Comparison of ENCODE assay signal across 27 cellular contexts in the genomic region with DNA sequence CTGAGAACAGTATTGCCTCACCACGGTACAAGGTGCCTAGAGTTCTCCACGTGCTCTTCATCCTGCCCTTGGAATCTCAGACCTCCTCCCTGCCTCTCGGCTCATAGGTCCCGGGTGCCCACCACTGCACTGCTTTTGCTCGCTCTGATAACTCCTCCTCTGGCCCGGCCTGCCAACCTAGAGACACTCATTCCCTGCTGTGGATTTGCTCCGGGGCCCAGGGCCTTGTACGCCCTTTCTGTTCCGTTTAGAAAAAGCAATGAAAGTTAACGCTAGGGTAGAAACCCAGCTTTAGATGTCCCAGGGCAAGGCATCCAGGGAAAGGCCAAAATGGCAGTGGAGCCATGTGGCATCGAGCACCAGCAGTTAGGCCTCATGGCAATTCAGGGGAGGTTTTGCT.
"Had no signal": no experiment of that assay in that cellular context is flagged by ENCODE, and none has a peak within 500 bp of the region (broad histone marks: within the 10 kb centered on the region; RNA-seq: fewer than 3 reads in every experiment).

No MANE protein-coding gene starts in this region.

- DNase-seq: hypothalamus; kidney; left colon; left lung; lower lobe of right lung; mammary epithelial cell; mesenchymal stem cell; naive B cell; natural killer cell; nucleus accumbens; pancreas; posterior cingulate gyrus; retina; right cardiac atrium; stimulated activated CD4-positive, alpha-beta T cell treated with anti-CD3 and anti-CD28 coated beads, Interleukin-4, amount 100 ng/mL, for 24 hours; stimulated activated naive CD4-positive, alpha-beta T cell; tibial artery; trophoblast cell; upper lobe of right lung had no signal

- H3K4me1 ChIP-seq: left lung, lower lobe of right lung, pancreas, prostate gland, suprapubic skin, upper lobe of right lung had no signal

- H3K27me3 Mint-ChIP-seq: naive B cell; stimulated activated naive CD8-positive, alpha-beta T cell treated with anti-CD3 and anti-CD28 coated beads, Interleukin-15, Interleukin-2, amounts not matched to agents 100 ng/mL and 50 ng/mL, for 24 hours had no signal

- H3K9me3 ChIP-seq: left lung, lower lobe of right lung, pancreas, prostate gland, suprapubic skin, thoracic aorta, tibial artery, upper lobe of right lung had no signal

- H3K9me3 Mint-ChIP-seq: immature natural killer cell; mesothelial cell of epicardium; naive B cell; natural killer cell; stimulated activated effector memory CD8-positive, alpha-beta T cell treated with anti-CD3 and anti-CD28 coated beads, Interleukin-12 subunit alpha, Interleukin-12 subunit beta, amount 100 ng/mL, for 72 hours; stimulated activated naive CD8-positive, alpha-beta T cell treated with anti-CD3 and anti-CD28 coated beads, Interleukin-15, Interleukin-2, amounts not matched to agents 100 ng/mL and 50 ng/mL, for 24 hours had no signal

- H3K4me1 Mint-ChIP-seq: immature natural killer cell; natural killer cell; stimulated activated effector memory CD8-positive, alpha-beta T cell treated with anti-CD3 and anti-CD28 coated beads, Interleukin-12 subunit alpha, Interleukin-12 subunit beta, amount 100 ng/mL, for 72 hours had no signal

- H3K27me3 ChIP-seq: left lung, pancreas, suprapubic skin, tibial artery, upper lobe of right lung had no signal

- H3K4me3 Mint-ChIP-seq: immature natural killer cell; mesothelial cell of epicardium; naive B cell; natural killer cell; stimulated activated effector memory CD8-positive, alpha-beta T cell treated with anti-CD3 and anti-CD28 coated beads, Interleukin-12 subunit alpha, Interleukin-12 subunit beta, amount 100 ng/mL, for 72 hours; stimulated activated naive CD8-positive, alpha-beta T cell treated with anti-CD3 and anti-CD28 coated beads, Interleukin-15, Interleukin-2, amounts not matched to agents 100 ng/mL and 50 ng/mL, for 24 hours had no signal

- H3K4me3 ChIP-seq: left lung, lower lobe of right lung, pancreas, prostate gland, skin epidermis, suprapubic skin, thoracic aorta, tibial artery, upper lobe of right lung had no signal

- H3K36me3 Mint-ChIP-seq: immature natural killer cell; mesothelial cell of epicardium; naive B cell; natural killer cell; stimulated activated effector memory CD8-positive, alpha-beta T cell treated with anti-CD3 and anti-CD28 coated beads, Interleukin-12 subunit alpha, Interleukin-12 subunit beta, amount 100 ng/mL, for 72 hours had no signal

- H3K27ac ChIP-seq: left lung, lower lobe of right lung, pancreas, prostate gland, suprapubic skin, thoracic aorta, tibial artery, upper lobe of right lung had no signal

- H3K27ac Mint-ChIP-seq: mesothelial cell of epicardium; natural killer cell; stimulated activated effector memory CD8-positive, alpha-beta T cell treated with anti-CD3 and anti-CD28 coated beads, Interleukin-12 subunit alpha, Interleukin-12 subunit beta, amount 100 ng/mL, for 72 hours; stimulated activated naive CD8-positive, alpha-beta T cell treated with anti-CD3 and anti-CD28 coated beads, Interleukin-15, Interleukin-2, amounts not matched to agents 100 ng/mL and 50 ng/mL, for 24 hours had no signal

- H3K36me3 ChIP-seq: left lung, lower lobe of right lung, pancreas, prostate gland, suprapubic skin, thoracic aorta, tibial artery, upper lobe of right lung had no signal
